ENCODE assay signal across 8 cellular contexts in the genomic region with DNA sequence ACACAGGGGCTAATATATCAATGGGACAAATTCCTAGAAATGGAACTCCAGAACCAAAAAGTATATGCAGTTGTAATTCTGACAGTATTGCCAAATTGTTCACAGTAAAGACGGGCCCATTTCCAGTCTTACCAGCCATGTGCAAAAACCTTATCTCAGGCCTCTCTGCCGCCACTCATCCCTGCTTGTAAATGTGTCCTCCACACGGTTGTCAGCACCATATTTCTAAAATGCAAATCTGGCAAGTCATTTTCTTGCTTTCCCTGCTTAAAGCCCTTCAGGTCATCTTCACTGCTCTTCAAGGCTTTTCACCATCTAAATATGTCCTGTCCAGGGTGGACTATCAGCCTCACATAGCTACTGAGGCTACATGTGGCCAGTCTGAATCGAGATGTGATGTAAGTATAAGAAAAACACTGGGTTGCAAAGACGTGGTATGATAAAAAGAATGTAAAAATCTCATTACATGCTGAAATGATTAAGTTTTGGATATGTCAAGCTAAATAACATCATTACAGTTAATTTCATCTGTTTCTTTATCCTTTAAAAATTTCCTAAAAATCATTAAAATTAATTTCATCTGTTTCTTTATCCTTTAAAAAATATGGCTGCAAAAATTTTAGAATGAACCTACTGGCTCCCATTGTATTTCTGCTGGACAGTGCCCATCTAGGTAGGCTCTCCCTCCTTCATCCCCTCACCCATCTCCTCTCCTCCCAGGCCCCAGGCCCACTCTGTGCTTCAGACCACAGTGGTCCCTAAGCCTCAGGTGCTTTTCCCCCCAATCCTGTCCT. TPM values are rescaled to one million over a fixed set of nuclear protein-coding genes. Genes with fewer than 3 reads are reported as not detected.
A peak's percentile ranks its signal among the peaks of the same experiment; 100 is the strongest.
DNase-seq lines count a peak whose midpoint lies in the region; ATAC-seq, FAIRE-seq and TF ChIP-seq lines count a peak whose summit lies in the region.

No MANE protein-coding gene starts in this region.

- FAIRE-seq in pancreas (lab: Jason Lieb, UNC) = no peak

- H3K4me3 Mint-ChIP-seq in CD8-positive, alpha-beta memory T cell = peak overlapping the region; percentile 91 to 96 (median 94)
- peak overlapping the region; percentile 87 for H3K4me3 Mint-ChIP-seq in endothelial cell (ENCODE audit: unreplicated experiment)

- H3K9me3 ChIP-seq in CD8-positive, alpha-beta memory T cell (ENCODE audit: low read length) = no peaks in the 10 kb centered on the region
- H3K9me3 ChIP-seq in pancreas = no peaks in the 10 kb centered on the region

- H3K27ac ChIP-seq in CD8-positive, alpha-beta memory T cell (ENCODE audit: low read depth, low read length) = peak overlapping the region; percentile 86
- peak overlapping the region in 3 of 4 donors; percentile 88 to 93 (median 91) for H3K27ac ChIP-seq in pancreas

- intact Hi-C loops in pancreas (cut with DNase I) = loop anchor here in 2 of 3 donors (5.0 kb wide), 2 partner anchors 114 to 119 kb away; partner anchors contain the start of gene PARP14 (in 1 of the 2)

- H3K36me3 Mint-ChIP-seq in CD8-positive, alpha-beta memory T cell = peaks cover 5 to 50% (median 20%) of the 10 kb centered on the region in 3 donors
- H3K36me3 Mint-ChIP-seq in endothelial cell (ENCODE audit: low read depth, unreplicated experiment) = no peaks in the 10 kb centered on the region

- H3K27me3 Mint-ChIP-seq in CD8-positive, alpha-beta memory T cell = no peaks in the 10 kb centered on the region
- peaks cover 3% of the 10 kb centered on the region for H3K27me3 Mint-ChIP-seq in endothelial cell (ENCODE audit: unreplicated experiment)

- H3K9me3 Mint-ChIP-seq in CD8-positive, alpha-beta memory T cell = no peaks in the 10 kb centered on the region
- no peaks in the 10 kb centered on the region for H3K9me3 Mint-ChIP-seq in endothelial cell (ENCODE audit: unreplicated experiment)

- peak overlapping the region; percentile 86 for H3K4me3 ChIP-seq in CD8-positive, alpha-beta memory T cell (ENCODE audit: low read length)
- H3K4me3 ChIP-seq in pancreas = peak overlapping the region; percentile 55 to 78 (median 70)

- no peaks in the 10 kb centered on the region for H3K27me3 ChIP-seq in CD8-positive, alpha-beta memory T cell (ENCODE audit: insufficient read depth, low read length, poor library complexity, severe bottlenecking)
- H3K27me3 ChIP-seq in pancreas = no peaks in the 10 kb centered on the region

- peaks cover 54% of the 10 kb centered on the region for H3K4me1 ChIP-seq in CD8-positive, alpha-beta memory T cell (ENCODE audit: insufficient read depth, low read length)
- H3K4me1 ChIP-seq in pancreas = peaks cover 7 to 26% (median 7%) of the 10 kb centered on the region in 3 donors

- peaks cover 17% of the 10 kb centered on the region for H3K36me3 ChIP-seq in CD8-positive, alpha-beta memory T cell (ENCODE audit: insufficient read depth, low read length)
- H3K36me3 ChIP-seq in pancreas = peaks cover 0 to 9% (median 5%) of the 10 kb centered on the region in 3 donors

- ATAC-seq in pancreas (peak in 2 of 4 donors; percentile 1 to 3), HG03460 (IDR thresholded peaks at IDR 0.05; ENCODE audit: unreplicated experiment) (no peak)

- WGBS in pancreas, 2 donors = 48 to 50% methylated on average over 5 of the region's 5 CpGs

- POLR2A ChIA-PET in CD8-positive, alpha-beta memory T cell (lab: Charles Lee) = interaction anchor here (3.1 to 4.3 kb wide), 2 partner anchors 15 to 117 kb away, joined by 21 to 39 read pairs; partner anchors contain the start of genes PARP14 and PARP15

- no peak for DNase-seq in CD8-positive, alpha-beta memory T cell
- DNase-seq in OCI-M1 (lab: John Stamatoyannopoulos, UW) (peak; percentile 50), endothelial cell (ENCODE audit: low spot score) (no peak), pancreas (no peak), iPS-NIHi11 (ENCODE audit: low spot score) (no peak), iPS-NIHi7 (ENCODE audit: extremely low spot score) (no peak), RPMI8226 (no peak)

- TF ChIP-seq CTCF in endothelial cell (IDR thresholded peaks at IDR 0.05; ENCODE audit: unreplicated experiment) (no peak), pancreas (IDR thresholded peaks at IDR 0.05) (no peak)

- peaks cover 59 to 73% (median 72%) of the 10 kb centered on the region in 3 donors for H3K4me1 Mint-ChIP-seq in CD8-positive, alpha-beta memory T cell
- H3K4me1 Mint-ChIP-seq in endothelial cell (ENCODE audit: unreplicated experiment) = peaks cover 15% of the 10 kb centered on the region

- CTCF ChIA-PET in CD8-positive, alpha-beta memory T cell (lab: Charles Lee) = interaction anchor here (1.2 to 10.7 kb wide), 2 partner anchors 16 to 116 kb away, joined by 3 to 137 read pairs; partner anchors contain the start of gene PARP14

- H3K27ac Mint-ChIP-seq in CD8-positive, alpha-beta memory T cell = peak overlapping the region; percentile 88 to 99 (median 94)
- H3K27ac Mint-ChIP-seq in endothelial cell (ENCODE audit: unreplicated experiment) = no peak overlapping the region

RNA-seq across cellular contexts. Expression of gene PARP9, which starts 1.0 kb away (rescaled TPM):
- total RNA-seq in CD8-positive, alpha-beta memory T cell = 10 to 100 TPM; 13.2 to 13.4 TPM
- polyA plus RNA-seq in CD8-positive, alpha-beta memory T cell = 32.5 TPM
- 2.7 TPM for total RNA-seq in endothelial cell (ENCODE audit: unreplicated experiment)
- total RNA-seq in pancreas = 10 to 100 TPM in 5 of 6 donors, 1 to 10 TPM in 1; 8.6 to 22.7 (median 13.3) TPM
- 10 to 100 TPM; 18.1 to 33.2 TPM for polyA plus RNA-seq in pancreas

RNA-seq across cellular contexts. Expression of gene DTX3L, which starts 1.0 kb away (rescaled TPM):
- total RNA-seq in CD8-positive, alpha-beta memory T cell = 10 to 100 TPM; 22.9 to 24.3 TPM
- 31.2 TPM for polyA plus RNA-seq in CD8-positive, alpha-beta memory T cell
- total RNA-seq in endothelial cell (ENCODE audit: unreplicated experiment) = 6.0 TPM
- total RNA-seq in pancreas = 10 to 100 TPM; 15.3 to 36.6 (median 21.1) TPM
- polyA plus RNA-seq in pancreas = 1 to 10 TPM; 7.4 to 8.3 TPM

RNA-seq across cellular contexts. Expression of gene PARP15, which starts 14.3 kb away (rescaled TPM):
- 10 to 100 TPM; 12.7 to 13.9 TPM for total RNA-seq in CD8-positive, alpha-beta memory T cell
- 8.5 TPM for polyA plus RNA-seq in CD8-positive, alpha-beta memory T cell
- total RNA-seq in endothelial cell (ENCODE audit: unreplicated experiment) (0.36 TPM), pancreas (under 1 TPM; 0.14 to 0.78 (median 0.45) TPM)
- under 1 TPM; 0.76 to 0.80 TPM for polyA plus RNA-seq in pancreas

RNA-seq across cellular contexts. Expression of gene KPNA1, which starts 48.4 kb away (rescaled TPM):
- 10 to 100 TPM; 58.6 to 60.4 TPM for total RNA-seq in CD8-positive, alpha-beta memory T cell
- 49.1 TPM for polyA plus RNA-seq in CD8-positive, alpha-beta memory T cell
- total RNA-seq in endothelial cell (ENCODE audit: unreplicated experiment) (87.2 TPM), pancreas (10 to 100 TPM; 19.7 to 35.1 (median 25.9) TPM)
- polyA plus RNA-seq in pancreas = 10 to 100 TPM in 1 of 2 donors, 1 to 10 TPM in 1; 5.7 to 12.6 TPM

Comparison
In these comparisons a context has a peak if more than half of its experiments do, and no peak if none do; other contexts are left out.
1. RNA of gene PARP15, which starts 14.3 kb away (total RNA-seq): 12.7 to 13.9 TPM in CD8-positive, alpha-beta memory T cell; 0.14 to 0.78 TPM in pancreas and 0.36 TPM in endothelial cell (single experiment); every median in the first group is over 4 times any median in the second.